9 cellular contexts compared by ENCODE assay signal in genomic region chr10:34280599-34281374, GRCh38.
DNase-seq lines count a peak whose midpoint lies in the region; ATAC-seq lines count a peak whose summit lies in the region.
"Had no signal": no experiment of that assay in that cellular context is flagged by ENCODE, and none has a peak within 500 bp of the region (broad histone marks: within the 10 kb centered on the region; RNA-seq: fewer than 3 reads in every experiment).

No MANE protein-coding gene starts in this region.

- H3K27me3 ChIP-seq in adipocyte (replicated peaks; ENCODE audit: control insufficient read depth, insufficient read depth, low read length) (no peaks in the 10 kb centered on the region), subcutaneous abdominal adipose tissue (ENCODE audit: control insufficient read depth in 5 of 5, insufficient read depth in 4 of 5, low read length in 5 of 5) (no peaks in the 10 kb centered on the region), neuronal stem cell (ENCODE audit: control insufficient read depth in 3 of 3, insufficient read depth in 3 of 3, low read depth in 1 of 3, low read length in 3 of 3) (no peaks in the 10 kb centered on the region)

- H2BK5ac ChIP-seq in neuronal stem cell (ENCODE audit: low read length): no peak overlapping the region

- H2AK5ac ChIP-seq in neuronal stem cell (ENCODE audit: low read depth, low read length): no peak overlapping the region

- H3K36me3 ChIP-seq in adipocyte (ENCODE audit: control insufficient read depth, insufficient read depth, low read length, severe bottlenecking) (no peaks in the 10 kb centered on the region), subcutaneous abdominal adipose tissue (ENCODE audit: control insufficient read depth in 5 of 5, insufficient read depth in 5 of 5, low read length in 5 of 5) (no peaks in the 10 kb centered on the region), neuronal stem cell (replicated peaks in 1 of 2; ENCODE audit: control insufficient read depth in 2 of 2, insufficient read depth in 2 of 2, low read length in 2 of 2) (no peaks in the 10 kb centered on the region)

- H3K4me2 ChIP-seq in neuronal stem cell (ENCODE audit: insufficient read depth, low read length, poor library complexity, severe bottlenecking): no peak overlapping the region

- no CpG with 5 or more reads among the region's 11 CpGs for WGBS in neuronal stem cell (ENCODE audit: extremely low coverage in 2 of 2, insufficient read length in 2 of 2, insufficient replicate concordance in 1 of 2), 2 donors

- H2BK120ac ChIP-seq in neuronal stem cell (ENCODE audit: low read depth, low read length): no peak overlapping the region

- no peak overlapping the region for H2BK12ac ChIP-seq in neuronal stem cell (ENCODE audit: low read length)

- H3K79me1 ChIP-seq in neuronal stem cell (ENCODE audit: low read depth, low read length): no peaks in the 10 kb centered on the region

- H3K18ac ChIP-seq in neuronal stem cell (ENCODE audit: low read length): no peak overlapping the region

- no peak for ATAC-seq in T-cell (replicated peaks in 1 of 4)

- CTCF ChIA-PET in T-cell (lab: Charles Lee): no interaction called here

- no peak overlapping the region for H2BK15ac ChIP-seq in neuronal stem cell (ENCODE audit: low read length)

- H2AFZ ChIP-seq in neuronal stem cell (ENCODE audit: low read length): no peak overlapping the region

- H3K27ac ChIP-seq in subcutaneous abdominal adipose tissue (ENCODE audit: low read depth, low read length) (peak overlapping the region; percentile 67), neuronal stem cell (replicated peaks; ENCODE audit: low read length) (no peak overlapping the region)

- H3K9ac ChIP-seq in adipocyte (ENCODE audit: low read length): peak overlapping the region; percentile 66
- peak overlapping the region in 1 of 5 donors; percentile 36 for H3K9ac ChIP-seq in subcutaneous abdominal adipose tissue (ENCODE audit: low read length in 5 of 5)
- H3K9ac ChIP-seq in neuronal stem cell (ENCODE audit: low read depth, low read length, poor library complexity): no peak overlapping the region

- no peaks in the 10 kb centered on the region for H3K36me3 Mint-ChIP-seq in T-cell

- H3K27ac Mint-ChIP-seq in T-cell: no peak overlapping the region
- H3K27ac Mint-ChIP-seq: B cell had no signal

- no peak overlapping the region for H3K4ac ChIP-seq in neuronal stem cell (ENCODE audit: low read length)

- H3K4me3 ChIP-seq in adipocyte (ENCODE audit: low read length) (peak overlapping the region; percentile 59), subcutaneous abdominal adipose tissue (ENCODE audit: low read depth in 1 of 5, low read length in 5 of 5) (no peak overlapping the region), neuronal stem cell (ENCODE audit: low read length in 2 of 2) (no peak overlapping the region)

- H3K4me1 Mint-ChIP-seq in T-cell: no peaks in the 10 kb centered on the region
- H3K4me1 Mint-ChIP-seq: B cell had no signal

- POLR2A ChIA-PET in T-cell (lab: Charles Lee): no interaction called here

- no peak overlapping the region for H3K4me3 Mint-ChIP-seq in T-cell
- H3K4me3 Mint-ChIP-seq: B cell had no signal

- H3K9me3 ChIP-seq in adipocyte (ENCODE audit: control insufficient read depth, low read length) (no peaks in the 10 kb centered on the region), subcutaneous abdominal adipose tissue (ENCODE audit: control insufficient read depth in 5 of 5, low read length in 5 of 5) (no peaks in the 10 kb centered on the region), neuronal stem cell (replicated peaks in 1 of 2; ENCODE audit: control insufficient read depth in 2 of 2, insufficient read depth in 1 of 2, low read depth in 1 of 2, low read length in 2 of 2) (no peaks in the 10 kb centered on the region)

- peak; percentile 5 for DNase-seq in activated CD4-positive, alpha-beta T cell treated with anti-CD3 and anti-CD28 coated beads for 48 hours
- no peak for DNase-seq in activated CD4-positive, alpha-beta T cell treated with anti-CD3 and anti-CD28 coated beads, Interleukin-2, amount 50 U/mL, for 4 hours
- DNase-seq in adipocyte (ENCODE audit: low read depth): peak; percentile 92
- peak; percentile 36 for DNase-seq in hepatic stellate cell (ENCODE audit: low spot score)
- no peak for DNase-seq in T-cell
- no peak for DNase-seq in iPS-NIHi11 (ENCODE audit: low spot score)
- no peak for DNase-seq in neuronal stem cell (ENCODE audit: low spot score)

- no peak overlapping the region for H3K23ac ChIP-seq in neuronal stem cell (ENCODE audit: low read depth, low read length, poor library complexity)

- H3K9me3 Mint-ChIP-seq in T-cell: no peaks in the 10 kb centered on the region

- no peak overlapping the region for H3K14ac ChIP-seq in neuronal stem cell (ENCODE audit: low read length)

- no peak overlapping the region for H4K8ac ChIP-seq in neuronal stem cell (ENCODE audit: low read depth, low read length)

- peaks cover 60% of the 10 kb centered on the region for H3K4me1 ChIP-seq in adipocyte (ENCODE audit: control insufficient read depth, insufficient read depth, low read length)
- H3K4me1 ChIP-seq in subcutaneous abdominal adipose tissue (ENCODE audit: control insufficient read depth in 5 of 5, insufficient read depth in 5 of 5, low read length in 5 of 5): peaks cover 0 to 27% (median 11%) of the 10 kb centered on the region in 5 donors
- H3K4me1 ChIP-seq in neuronal stem cell (ENCODE audit: control insufficient read depth in 2 of 2, insufficient read depth in 1 of 2, low read depth in 1 of 2, low read length in 2 of 2): peaks cover 1 to 4% of the 10 kb centered on the region in 2 donors

- peaks cover 3 to 11% of the 10 kb centered on the region in 2 donors for H3K27me3 Mint-ChIP-seq in T-cell
- H3K27me3 Mint-ChIP-seq: B cell had no signal

- H4K91ac ChIP-seq in neuronal stem cell (ENCODE audit: low read depth, low read length, poor library complexity): no peak overlapping the region

Comparison
In these comparisons a context has a peak if more than half of its experiments do, and no peak if none do; other contexts are left out.
1. DNase-seq: peak in activated CD4-positive, alpha-beta T cell treated with anti-CD3 and anti-CD28 coated beads for 48 hours (single experiment), adipocyte (single experiment) and hepatic stellate cell (single experiment); none in activated CD4-positive, alpha-beta T cell treated with anti-CD3 and anti-CD28 coated beads, Interleukin-2, amount 50 U/mL, for 4 hours (0 of 2), T-cell (0 of 34), iPS-NIHi11 (single experiment) and neuronal stem cell (single experiment).